In the genomic region with DNA sequence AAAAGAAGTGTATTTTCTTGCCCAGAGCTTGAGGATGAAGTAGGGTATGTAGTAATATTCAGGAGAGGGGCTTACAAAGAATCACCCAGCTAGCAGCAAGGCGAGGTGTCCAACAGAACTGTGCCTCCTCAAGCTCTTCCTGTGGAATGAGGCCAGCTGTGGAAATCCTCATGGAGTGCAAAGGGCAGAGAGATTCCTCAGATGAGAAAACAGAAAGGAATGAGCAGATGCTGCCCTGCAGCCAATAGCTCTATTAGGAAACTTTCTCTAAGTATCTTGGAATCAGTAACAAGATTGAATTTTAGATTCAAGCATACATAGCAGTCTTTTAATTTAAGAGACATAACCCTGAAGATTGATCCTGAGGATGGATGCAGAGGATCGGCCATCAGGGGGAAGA, we compare ENCODE assay signal across 8 cellular contexts. TPM values are rescaled to one million over a fixed set of nuclear protein-coding genes. Genes with fewer than 3 reads are reported as not detected.
"Had no signal": no experiment of that assay in that cellular context is flagged by ENCODE, and none has a peak within 500 bp of the region (broad histone marks: within the 10 kb centered on the region; RNA-seq: fewer than 3 reads in every experiment).

No MANE protein-coding gene starts in this region.

RNA-seq across cellular contexts. Expression of a gene that starts 38.2 kb away (rescaled TPM):
- total RNA-seq: kidney epithelial cell, left ventricle myocardium inferior, neural crest cell, psoas muscle, smooth muscle cell had no signal
- polyA plus RNA-seq: hepatocyte, mammary epithelial cell, psoas muscle, smooth muscle cell, urinary bladder had no signal
